11 cellular contexts compared by ENCODE assay signal in genomic region chr12:69324797-69325466, GRCh38. TPM values are rescaled to one million over a fixed set of nuclear protein-coding genes. Genes with fewer than 3 reads are reported as not detected.
A peak's percentile ranks its signal among the peaks of the same experiment; 100 is the strongest.
DNase-seq lines count a peak whose midpoint lies in the region; ATAC-seq, FAIRE-seq and TF ChIP-seq lines count a peak whose summit lies in the region.
"Had no signal": no experiment of that assay in that cellular context is flagged by ENCODE, and none has a peak within 500 bp of the region (broad histone marks: within the 10 kb centered on the region; RNA-seq: fewer than 3 reads in every experiment).

No MANE protein-coding gene starts in this region.

- SMC1A ChIA-PET in GM12878 (lab: Charles Lee; ENCODE audit: uncharacterized antibody, unreplicated experiment) = interaction anchor here (1.0 kb wide), 3 partner anchors 8 to 247 kb away, joined by 3 read pairs; no protein-coding TSS in a partner anchor

- ATAC-seq in GM18517 (IDR thresholded peaks at IDR 0.05; ENCODE audit: unreplicated experiment) (peak; percentile 89), GM21576 (IDR thresholded peaks at IDR 0.05; ENCODE audit: unreplicated experiment) (peak; percentile 90), HG03378 (IDR thresholded peaks at IDR 0.05; ENCODE audit: unreplicated experiment) (peak; percentile 99), GM12878 (peak; percentile 94), left ventricle myocardium superior (no peak), sciatic nerve (no peak)
- ATAC-seq: WTC11 had no signal

- in situ Hi-C loops in GM12878 (cut with MboI) = no loop called here

- RAD21 ChIA-PET in GM12878 (lab: Charles Lee; ENCODE audit: unreplicated experiment) = no interaction called here

- intact Hi-C loops in GM12878 (cut with micrococcal nuclease; ENCODE audit: unreplicated experiment) = no loop called here
- intact Hi-C loops in left ventricle myocardium superior (cut with micrococcal nuclease) = no loop called here
- intact Hi-C loops in sciatic nerve (cut with DNase I) = no loop called here

- H3K79me2 ChIP-seq in GM12878 (ENCODE audit: control insufficient read depth, insufficient read depth, low read length) = no peaks in the 10 kb centered on the region

- DNase-seq in GM12878 (ENCODE audit: low read depth, low spot score) (peak; percentile 26), NCI-H146 treated with DMSO at 0.1 percent for 48 hours (lab: John Stamatoyannopoulos, UW; ENCODE audit: unreplicated experiment) (no peak), left ventricle myocardium superior (no peak), sciatic nerve (ENCODE audit: low spot score) (no peak)
- DNase-seq in stimulated activated CD4-positive, alpha-beta T cell treated with anti-CD3 and anti-CD28 coated beads, Interleukin-4, amount 100 ng/mL, for 24 hours = no peak
- DNase-seq: NK-92 treated with Interleukin-12 subunit alpha and Interleukin-12 subunit beta, amount 100 ng/mL, for 24 hours; stimulated activated CD4-positive, alpha-beta T cell treated with anti-CD3 and anti-CD28 coated beads, Interleukin-4, amount 100 ng/mL, for 4 hours had no signal

- POLR2A ChIA-PET in GM12878 (lab: Charles Lee) = no interaction called here

- H3K4me1 ChIP-seq in GM12878 (ENCODE audit: control insufficient read depth, insufficient read depth, low read length) = no peaks in the 10 kb centered on the region

- no peaks in the 10 kb centered on the region for H4K20me1 ChIP-seq in GM12878 (ENCODE audit: control insufficient read depth, insufficient read depth)

- H3K4me2 ChIP-seq in GM12878 (ENCODE audit: control insufficient read depth, insufficient read depth) = no peak overlapping the region

- no peak for TF ChIP-seq RAD21 in GM12878 (IDR thresholded peaks at IDR 0.05; ENCODE audit: insufficient read depth, low read depth, low read length)

- CTCF ChIA-PET in GM12878 (lab: Yijun Ruan, JAX) = interaction anchor here (0.6 to 1.7 kb wide), 4 partner anchors 9 to 168 kb away, joined by 3 to 4 read pairs (median 3); no protein-coding TSS in a partner anchor

- no peak for TF ChIP-seq POLR2A in GM12878 (IDR thresholded peaks at IDR 0.05; ENCODE audit: low read depth, low read length)

- H3K36me3 ChIP-seq in GM12878 (ENCODE audit: control insufficient read depth in 2 of 2, insufficient read depth in 2 of 2, low read length in 1 of 2) = no peaks in the 10 kb centered on the region

- no peak overlapping the region for H3K9ac ChIP-seq in GM12878 (ENCODE audit: control insufficient read depth, insufficient read depth, low read length)

- H3K9me3 ChIP-seq in GM12878 (replicated peaks; ENCODE audit: control insufficient read depth, insufficient read depth, low read length) = no peaks in the 10 kb centered on the region

- TF ChIP-seq EP300 in GM12878 (IDR thresholded peaks at IDR 0.05; ENCODE audit: borderline replicate concordance in 1 of 2, control insufficient read depth in 1 of 2, low read depth in 2 of 2, low read length in 2 of 2) = no peak

- peak overlapping the region; percentile 27; the same call in 1 of the 2 replicates for H3K27ac ChIP-seq in GM12878 (ENCODE audit: control insufficient read depth, insufficient read depth)

- no TSS peak for BruUV-seq in GM12878 (replicated peaks; lab: Mats Ljungman, UMichigan)

- no peak overlapping the region; the same call in 1 of the 2 replicates for H2AFZ ChIP-seq in GM12878 (ENCODE audit: control insufficient read depth, low read depth, low read length)

- no peak for TF ChIP-seq CTCF in GM12878 (IDR thresholded peaks at IDR 0.05 in 2 of 3, conservative IDR thresholded peaks at IDR 0.05 in 1 of 3; ENCODE audit: control insufficient read depth in 2 of 3, extremely low read depth in 1 of 3, insufficient read depth in 1 of 3, low read depth in 3 of 3, low read length in 3 of 3)

- no peaks in the 10 kb centered on the region for H3K27me3 ChIP-seq in GM12878 (replicated peaks in 1 of 2; ENCODE audit: control insufficient read depth in 2 of 2, insufficient read depth in 2 of 2, low read length in 1 of 2)

- no peak overlapping the region for H3K4me3 ChIP-seq in GM12878

- FAIRE-seq in GM12878 (lab: Jason Lieb, UNC) = no peak

- WGBS in GM12878 (ENCODE audit: insufficient coverage, insufficient replicate concordance, low lambda C conversion rate, missing lambda C conversion rate) = 41% methylated on average over 2 of the region's 2 CpGs

TF ChIP-seq in GM12878, 131 proteins besides CTCF, POLR2A, EP300 and RAD21 (continues in another document):
- peak; percentile 36; the same call in 1 of the 2 replicates for TF ChIP-seq NFIC (IDR thresholded peaks at IDR 0.05; ENCODE audit: low read depth, low read length)
- TF ChIP-seq KLF5 (IDR thresholded peaks at IDR 0.05; ENCODE audit: partially characterized antibody) = no peak
- no peak for TF ChIP-seq TCF3 (IDR thresholded peaks at IDR 0.05; ENCODE audit: borderline replicate concordance, insufficient read depth, low read depth, low read length)
- TF ChIP-seq ZNF24 (IDR thresholded peaks at IDR 0.05) = no peak
- no peak for TF ChIP-seq REST (IDR thresholded peaks at IDR 0.05; ENCODE audit: low read depth, low read length)
- no peak for TF ChIP-seq SMC3 (IDR thresholded peaks at IDR 0.05; ENCODE audit: borderline replicate concordance, low read length)
- TF ChIP-seq BRCA1 (IDR thresholded peaks at IDR 0.05; ENCODE audit: low read depth, low read length) = no peak

RNA-seq across cellular contexts. Expression of gene LYZ, which starts 23.2 kb away (rescaled TPM):
- not detected in 2 replicates for total RNA-seq in GM12878 (2013; cell fraction: nucleolus; rRNA removed)
- total RNA-seq in GM12878 (2014; rRNA removed) = 0.05 TPM in 1 of 2 replicates, not detected in the other
- total RNA-seq in GM12878 (2014; rRNA removed; fragmentation: Illumina TruSeq; extraction: Trizol) = not detected in 2 replicates
- 0.77 and 1.9 TPM in 2 replicates for total RNA-seq in GM12878 (2021)
- polyA plus RNA-seq in GM12878 (2011; ENCODE audit: low read depth) = not detected
- not detected in 2 replicates for polyA plus RNA-seq in GM12878 (2011; rRNA removed)
- polyA plus RNA-seq in GM12878 (2011; cell fraction: cytosol; rRNA removed) = 0.07 TPM in 1 of 2 replicates, not detected in the other
- not detected in 2 replicates for polyA plus RNA-seq in GM12878 (2011; cell fraction: nucleus; rRNA removed)
- polyA plus RNA-seq in GM12878 (2012) = not detected in 2 replicates
- polyA plus RNA-seq in GM12878 (2014; fragmentation: Illumina TruSeq; extraction: Trizol) = not detected in 2 replicates
- not detected for polyA plus RNA-seq in GM12878 (2014; fragmentation: Nextera tagmentation; extraction: Ambion mirVana)
- polyA plus RNA-seq in GM12878 (2014; rRNA removed) = not detected in 2 replicates
- not detected for polyA plus RNA-seq in GM12878 (2016; fragmentation: Nextera tagmentation; extraction: Ambion mirVana)
- polyA minus RNA-seq in GM12878 (2011; rRNA and poly(A)+ RNA removed) = not detected in 2 replicates
- not detected in 2 replicates for polyA minus RNA-seq in GM12878 (2011; cell fraction: cytosol; rRNA and poly(A)+ RNA removed)
- polyA minus RNA-seq in GM12878 (2011; cell fraction: nucleus; rRNA and poly(A)+ RNA removed) = not detected in 2 replicates
- 51.1 TPM for total RNA-seq in left ventricle myocardium superior
- 112 TPM for total RNA-seq in sciatic nerve

RNA-seq across cellular contexts. Expression of gene YEATS4, which starts 34.6 kb away (rescaled TPM):
- 24.4 and 27.7 TPM in 2 replicates for total RNA-seq in GM12878 (2013; cell fraction: nucleolus; rRNA removed)
- 24.3 and 31.7 TPM in 2 replicates for total RNA-seq in GM12878 (2014; rRNA removed)
- 34.9 and 37.7 TPM in 2 replicates for total RNA-seq in GM12878 (2014; rRNA removed; fragmentation: Illumina TruSeq; extraction: Trizol)
- total RNA-seq in GM12878 (2021) = 23.5 and 27.2 TPM in 2 replicates
- 13.8 TPM for polyA plus RNA-seq in GM12878 (2011; ENCODE audit: low read depth)
- 35.8 and 65.6 TPM in 2 replicates for polyA plus RNA-seq in GM12878 (2011; rRNA removed)
- polyA plus RNA-seq in GM12878 (2011; cell fraction: cytosol; rRNA removed) = 19.7 and 25.6 TPM in 2 replicates
- 11.4 and 11.7 TPM in 2 replicates for polyA plus RNA-seq in GM12878 (2011; cell fraction: nucleus; rRNA removed)
- polyA plus RNA-seq in GM12878 (2012) = 24.5 and 25.0 TPM in 2 replicates
- polyA plus RNA-seq in GM12878 (2014; fragmentation: Illumina TruSeq; extraction: Trizol) = 37.4 and 48.8 TPM in 2 replicates
- polyA plus RNA-seq in GM12878 (2014; fragmentation: Nextera tagmentation; extraction: Ambion mirVana) = 10 to 100 TPM; 23.8 to 36.2 TPM
- polyA plus RNA-seq in GM12878 (2014; rRNA removed) = 42.0 and 45.4 TPM in 2 replicates
- 10 to 100 TPM; 40.7 to 42.4 TPM for polyA plus RNA-seq in GM12878 (2016; fragmentation: Nextera tagmentation; extraction: Ambion mirVana)
- polyA minus RNA-seq in GM12878 (2011; rRNA and poly(A)+ RNA removed) = 4.4 and 5.7 TPM in 2 replicates
- 7.2 and 10.0 TPM in 2 replicates for polyA minus RNA-seq in GM12878 (2011; cell fraction: cytosol; rRNA and poly(A)+ RNA removed)
- 9.3 and 18.5 TPM in 2 replicates for polyA minus RNA-seq in GM12878 (2011; cell fraction: nucleus; rRNA and poly(A)+ RNA removed)
- total RNA-seq in left ventricle myocardium superior = 12.8 TPM
- total RNA-seq in sciatic nerve = 17.5 TPM

Comparison
In these comparisons a context has a peak if more than half of its experiments do, and no peak if none do; other contexts are left out.
1. ATAC-seq: peak in GM18517 (single experiment), GM21576 (single experiment), HG03378 (single experiment) and GM12878 (single experiment); none in left ventricle myocardium superior (single experiment) and sciatic nerve (single experiment).
2. RNA of gene LYZ, which starts 23.2 kb away (total RNA-seq): 112 TPM in sciatic nerve (single experiment) and 51.1 TPM in left ventricle myocardium superior (single experiment); 0.05 to 1.9 TPM in GM12878; every median in the first group is over 10 times any median in the second.